1 cellular context compared by ENCODE assay signal in genomic region chr5:126847318-126848221, GRCh38.
TF ChIP-seq lines count a peak whose summit lies in the region.

No MANE protein-coding gene starts in this region.

TF ChIP-seq in K562, 482 proteins besides CTCF, POLR2A, EP300 and RAD21 (continued from another document):
- TF ChIP-seq NR3C1 (CRISPR knock-in tag; IDR thresholded peaks at IDR 0.05): no peak
- TF ChIP-seq NCOR1 (IDR thresholded peaks at IDR 0.05): peak; percentile 88
- TF ChIP-seq NR2C1 (IDR thresholded peaks at IDR 0.05): peak; percentile 64
- TF ChIP-seq NR2C1 (tag; IDR thresholded peaks at IDR 0.05): peak; percentile 36; the same call in 1 of the 2 replicates
- no peak for TF ChIP-seq ZNF384 (IDR thresholded peaks at IDR 0.05; ENCODE audit: low read depth, low read length)
- 0 out of 2 replicates have a peak, but pooled peaks have one; percentile 13 for TF ChIP-seq CREB1 (IDR thresholded peaks at IDR 0.05)
- TF ChIP-seq CREB1 (CRISPR knock-in tag; IDR thresholded peaks at IDR 0.05): no peak
- TF ChIP-seq CXXC5 (CRISPR knock-in tag; IDR thresholded peaks at IDR 0.05): no peak
- TF ChIP-seq POLR2AphosphoS5 (IDR thresholded peaks at IDR 0.05; ENCODE audit: control insufficient read depth, insufficient read depth, low read depth, low read length): peak; percentile 93
- TF ChIP-seq DACH1 (IDR thresholded peaks at IDR 0.05; ENCODE audit: partially characterized antibody): peak; percentile 75
- TF ChIP-seq TAL1 (IDR thresholded peaks at IDR 0.05): peak; percentile 85
- TF ChIP-seq DPF2 (IDR thresholded peaks at IDR 0.05): peak; percentile 75
- TF ChIP-seq PKNOX1 (IDR thresholded peaks at IDR 0.05): no peak
- no peak for TF ChIP-seq PHF20 (IDR thresholded peaks at IDR 0.05; ENCODE audit: partially characterized antibody)
- TF ChIP-seq HDAC2 (IDR thresholded peaks at IDR 0.05): no peak
- peak; percentile 25; the same call in 1 of the 2 replicates for TF ChIP-seq SMARCC2 (IDR thresholded peaks at IDR 0.05; ENCODE audit: low read depth)
